Comparison of ENCODE assay signal across 8 cellular contexts in the genomic region with DNA sequence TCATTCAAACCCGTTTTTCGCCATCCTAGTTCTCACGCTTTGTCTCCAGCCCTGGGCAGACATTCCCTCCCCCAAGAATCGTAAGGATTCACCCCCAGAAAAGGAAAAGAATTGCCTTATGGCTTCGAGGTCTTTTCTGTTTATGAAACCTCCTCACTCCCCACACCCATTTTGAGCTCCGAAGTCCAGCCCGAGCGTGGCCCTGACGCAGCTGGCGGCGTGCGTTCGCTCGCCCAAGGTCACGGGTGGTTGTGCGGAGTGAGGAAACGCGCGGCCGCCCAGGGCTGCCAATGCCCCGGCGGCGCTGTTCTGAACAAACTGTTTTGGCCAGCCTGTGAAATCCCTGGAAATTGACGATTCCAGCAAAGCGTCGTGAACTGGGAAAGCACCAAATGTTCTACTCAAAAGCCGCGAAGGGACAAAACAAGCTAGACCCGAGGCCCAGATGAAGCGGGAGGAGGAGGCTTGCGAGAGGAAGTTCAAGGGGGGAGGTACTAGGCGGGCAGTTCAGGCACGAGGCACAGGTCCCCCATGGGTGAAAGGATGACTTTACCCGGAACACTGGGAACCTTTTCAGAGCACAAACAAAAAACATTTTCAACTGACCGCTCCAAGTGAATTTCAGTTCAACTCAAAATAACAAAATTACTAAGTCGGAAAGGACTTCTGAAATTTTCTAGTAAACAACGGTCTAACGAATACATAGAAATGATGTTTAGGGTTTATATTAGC. TPM values are rescaled to one million over a fixed set of nuclear protein-coding genes. Genes with fewer than 3 reads are reported as not detected.
DNase-seq lines count a peak whose midpoint lies in the region; ATAC-seq, FAIRE-seq and TF ChIP-seq lines count a peak whose summit lies in the region.

No MANE protein-coding gene starts in this region.

- peaks cover 26% of the 10 kb centered on the region for H3K36me3 Mint-ChIP-seq in WTC11

- no peaks in the 10 kb centered on the region for H3K9me3 Mint-ChIP-seq in WTC11

- H3K27me3 ChIP-seq in bronchial epithelial cell (ENCODE audit: control insufficient read depth, insufficient read depth, low read length), result no peaks in the 10 kb centered on the region
- no peaks in the 10 kb centered on the region for H3K27me3 ChIP-seq in skeletal muscle satellite cell (ENCODE audit: control insufficient read depth, insufficient read depth, low read length)

- FAIRE-seq in bronchial epithelial cell (lab: Jason Lieb, UNC), result no peak

- peaks cover 36% of the 10 kb centered on the region for H3K4me1 Mint-ChIP-seq in WTC11

- peak overlapping the region; percentile 94 for H3K4me3 ChIP-seq in bronchial epithelial cell (ENCODE audit: low read depth, low read length)
- H3K4me3 ChIP-seq in skeletal muscle satellite cell (ENCODE audit: low read length), result peak overlapping the region; percentile 69

- H3K4me2 ChIP-seq in skeletal muscle satellite cell (ENCODE audit: low read length), result peak overlapping the region; percentile 88

- H3K27me3 Mint-ChIP-seq in WTC11 (ENCODE audit: low read depth), result no peaks in the 10 kb centered on the region

- H3K4me3 Mint-ChIP-seq in WTC11, result peak overlapping the region; percentile 86

- CTCF ChIA-PET in WTC11 (lab: Charles Lee), result interaction anchor here (1.1 to 1.8 kb wide), 5 partner anchors 18 to 456 kb away, joined by 3 to 5 read pairs (median 3); no protein-coding TSS in a partner anchor

- ATAC-seq in GM18505 (IDR thresholded peaks at IDR 0.05; ENCODE audit: unreplicated experiment), result peak; percentile 33
- peak; percentile 27 for ATAC-seq in HG02884 (IDR thresholded peaks at IDR 0.05; ENCODE audit: unreplicated experiment)
- peak; percentile 53 for ATAC-seq in WTC11

- DNase-seq in NCI-H2029 (lab: John Stamatoyannopoulos, UW) (peak; percentile 80), WTC11 (ENCODE audit: low spot score) (peak; percentile 47), bronchial epithelial cell (ENCODE audit: low read depth) (peak; percentile 60), iPS-NIHi11 (ENCODE audit: low spot score) (peak; percentile 67), HPDE6-E6E7 (ENCODE audit: extremely low spot score) (no peak)

- H3K27ac Mint-ChIP-seq in WTC11, result peak overlapping the region; percentile 99

- POLR2A ChIA-PET in WTC11 (lab: Charles Lee), result interaction anchor here (0.6 to 1.8 kb wide), 16 partner anchors 9 to 456 kb away, joined by 3 to 7 read pairs (median 4); a partner anchor contains a TSS

- H3K4me1 ChIP-seq in skeletal muscle satellite cell (ENCODE audit: control insufficient read depth, insufficient read depth, low read length), result peaks cover 13% of the 10 kb centered on the region

- peak overlapping the region; percentile 96 for H3K9ac ChIP-seq in skeletal muscle satellite cell (ENCODE audit: low read depth, low read length)

- no peak for TF ChIP-seq POLR2A in GM18505 (IDR thresholded peaks at IDR 0.05; ENCODE audit: borderline replicate concordance, extremely low read depth, insufficient read depth, insufficient read length)

- H3K36me3 ChIP-seq in bronchial epithelial cell (ENCODE audit: control insufficient read depth, insufficient read depth, low read length) (peaks cover 4% of the 10 kb centered on the region), skeletal muscle satellite cell (ENCODE audit: insufficient read depth, low read length) (peaks cover 20% of the 10 kb centered on the region)

- TF ChIP-seq CTCF in WTC11 (IDR thresholded peaks at IDR 0.05) (no peak), bronchial epithelial cell (IDR thresholded peaks at IDR 0.05; ENCODE audit: insufficient read depth, low read length, severe bottlenecking) (peak; percentile 23)

- H3K9me3 ChIP-seq in skeletal muscle satellite cell (replicated peaks; ENCODE audit: low read length), result no peaks in the 10 kb centered on the region

TF ChIP-seq in WTC11, 78 proteins besides CTCF, POLR2A, EP300 and RAD21:
- TF ChIP-seq NFATC4 (CRISPR knock-in tag; IDR thresholded peaks at IDR 0.05) (peak; percentile 16; the same call in 1 of the 2 replicates), MYBL2 (CRISPR knock-in tag; IDR thresholded peaks at IDR 0.05) (no peak), IRF2 (CRISPR knock-in tag; IDR thresholded peaks at IDR 0.05; ENCODE audit: borderline replicate concordance, low read depth) (no peak), NR3C1 (CRISPR knock-in tag; conservative IDR thresholded peaks at IDR 0.05; ENCODE audit: low read depth) (no peak), ZNF671 (CRISPR knock-in tag; IDR thresholded peaks at IDR 0.05) (no peak), EMX1 (CRISPR knock-in tag; IDR thresholded peaks at IDR 0.05) (0 out of 2 replicates have a peak, but pooled peaks have one; percentile 8)
- TF ChIP-seq, protein P1, sequence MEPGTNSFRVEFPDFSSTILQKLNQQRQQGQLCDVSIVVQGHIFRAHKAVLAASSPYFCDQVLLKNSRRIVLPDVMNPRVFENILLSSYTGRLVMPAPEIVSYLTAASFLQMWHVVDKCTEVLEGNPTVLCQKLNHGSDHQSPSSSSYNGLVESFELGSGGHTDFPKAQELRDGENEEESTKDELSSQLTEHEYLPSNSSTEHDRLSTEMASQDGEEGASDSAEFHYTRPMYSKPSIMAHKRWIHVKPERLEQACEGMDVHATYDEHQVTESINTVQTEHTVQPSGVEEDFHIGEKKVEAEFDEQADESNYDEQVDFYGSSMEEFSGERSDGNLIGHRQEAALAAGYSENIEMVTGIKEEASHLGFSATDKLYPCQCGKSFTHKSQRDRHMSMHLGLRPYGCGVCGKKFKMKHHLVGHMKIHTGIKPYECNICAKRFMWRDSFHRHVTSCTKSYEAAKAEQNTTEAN (CRISPR knock-in tag; IDR thresholded peaks at IDR 0.05), result no peak
- TF ChIP-seq, protein P2, sequence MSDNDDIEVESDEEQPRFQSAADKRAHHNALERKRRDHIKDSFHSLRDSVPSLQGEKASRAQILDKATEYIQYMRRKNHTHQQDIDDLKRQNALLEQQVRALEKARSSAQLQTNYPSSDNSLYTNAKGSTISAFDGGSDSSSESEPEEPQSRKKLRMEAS (CRISPR knock-in tag; IDR thresholded peaks at IDR 0.05), result peak; percentile 56
- TF ChIP-seq, protein P3, sequence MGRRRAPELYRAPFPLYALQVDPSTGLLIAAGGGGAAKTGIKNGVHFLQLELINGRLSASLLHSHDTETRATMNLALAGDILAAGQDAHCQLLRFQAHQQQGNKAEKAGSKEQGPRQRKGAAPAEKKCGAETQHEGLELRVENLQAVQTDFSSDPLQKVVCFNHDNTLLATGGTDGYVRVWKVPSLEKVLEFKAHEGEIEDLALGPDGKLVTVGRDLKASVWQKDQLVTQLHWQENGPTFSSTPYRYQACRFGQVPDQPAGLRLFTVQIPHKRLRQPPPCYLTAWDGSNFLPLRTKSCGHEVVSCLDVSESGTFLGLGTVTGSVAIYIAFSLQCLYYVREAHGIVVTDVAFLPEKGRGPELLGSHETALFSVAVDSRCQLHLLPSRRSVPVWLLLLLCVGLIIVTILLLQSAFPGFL (CRISPR knock-in tag; IDR thresholded peaks at IDR 0.05; ENCODE audit: borderline replicate concordance), result no peak
- TF ChIP-seq, protein P4, sequence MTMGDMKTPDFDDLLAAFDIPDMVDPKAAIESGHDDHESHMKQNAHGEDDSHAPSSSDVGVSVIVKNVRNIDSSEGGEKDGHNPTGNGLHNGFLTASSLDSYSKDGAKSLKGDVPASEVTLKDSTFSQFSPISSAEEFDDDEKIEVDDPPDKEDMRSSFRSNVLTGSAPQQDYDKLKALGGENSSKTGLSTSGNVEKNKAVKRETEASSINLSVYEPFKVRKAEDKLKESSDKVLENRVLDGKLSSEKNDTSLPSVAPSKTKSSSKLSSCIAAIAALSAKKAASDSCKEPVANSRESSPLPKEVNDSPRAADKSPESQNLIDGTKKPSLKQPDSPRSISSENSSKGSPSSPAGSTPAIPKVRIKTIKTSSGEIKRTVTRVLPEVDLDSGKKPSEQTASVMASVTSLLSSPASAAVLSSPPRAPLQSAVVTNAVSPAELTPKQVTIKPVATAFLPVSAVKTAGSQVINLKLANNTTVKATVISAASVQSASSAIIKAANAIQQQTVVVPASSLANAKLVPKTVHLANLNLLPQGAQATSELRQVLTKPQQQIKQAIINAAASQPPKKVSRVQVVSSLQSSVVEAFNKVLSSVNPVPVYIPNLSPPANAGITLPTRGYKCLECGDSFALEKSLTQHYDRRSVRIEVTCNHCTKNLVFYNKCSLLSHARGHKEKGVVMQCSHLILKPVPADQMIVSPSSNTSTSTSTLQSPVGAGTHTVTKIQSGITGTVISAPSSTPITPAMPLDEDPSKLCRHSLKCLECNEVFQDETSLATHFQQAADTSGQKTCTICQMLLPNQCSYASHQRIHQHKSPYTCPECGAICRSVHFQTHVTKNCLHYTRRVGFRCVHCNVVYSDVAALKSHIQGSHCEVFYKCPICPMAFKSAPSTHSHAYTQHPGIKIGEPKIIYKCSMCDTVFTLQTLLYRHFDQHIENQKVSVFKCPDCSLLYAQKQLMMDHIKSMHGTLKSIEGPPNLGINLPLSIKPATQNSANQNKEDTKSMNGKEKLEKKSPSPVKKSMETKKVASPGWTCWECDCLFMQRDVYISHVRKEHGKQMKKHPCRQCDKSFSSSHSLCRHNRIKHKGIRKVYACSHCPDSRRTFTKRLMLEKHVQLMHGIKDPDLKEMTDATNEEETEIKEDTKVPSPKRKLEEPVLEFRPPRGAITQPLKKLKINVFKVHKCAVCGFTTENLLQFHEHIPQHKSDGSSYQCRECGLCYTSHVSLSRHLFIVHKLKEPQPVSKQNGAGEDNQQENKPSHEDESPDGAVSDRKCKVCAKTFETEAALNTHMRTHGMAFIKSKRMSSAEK (CRISPR knock-in tag; IDR thresholded peaks at IDR 0.05; ENCODE audit: borderline replicate concordance), result 0 out of 2 replicates have a peak, but pooled peaks have one; percentile 2

RNA-seq across cellular contexts. Expression of a gene that starts 0.7 kb away (rescaled TPM):
- total RNA-seq in WTC11 (2021) (137 to 141 TPM (median 138 TPM) in 3 replicates), bronchial epithelial cell (36.1 and 60.9 TPM in 2 replicates)
- total RNA-seq in skeletal muscle satellite cell (2012; rRNA removed), result 47.6 and 52.5 TPM in 2 replicates
